13 cellular contexts compared by ENCODE assay signal in genomic region chr9:109264865-109265532, GRCh38. TPM values are rescaled to one million over a fixed set of nuclear protein-coding genes. Genes with fewer than 3 reads are reported as not detected.
DNase-seq lines count a peak whose midpoint lies in the region; ATAC-seq and TF ChIP-seq lines count a peak whose summit lies in the region.
"Had no signal": no experiment of that assay in that cellular context is flagged by ENCODE, and none has a peak within 500 bp of the region (broad histone marks: within the 10 kb centered on the region; RNA-seq: fewer than 3 reads in every experiment).

No MANE protein-coding gene starts in this region.

- ATAC-seq in mucosa of descending colon = peak; percentile 53
- no peak for ATAC-seq in GM18519 (IDR thresholded peaks at IDR 0.05; ENCODE audit: low FRiP score, unreplicated experiment)
- no peak for ATAC-seq in activated naive CD4-positive, alpha-beta T cell treated with anti-CD3 and anti-CD28 coated beads, Interleukin-2, amount 50 U/mL, for 72 hours
- no peak for ATAC-seq in stimulated activated naive CD8-positive, alpha-beta T cell treated with anti-CD3 and anti-CD28 coated beads, Interleukin-15, Interleukin-2, amounts not matched to agents 100 U/mL and 50 U/mL, for 24 hours

- 71% methylated on average over 6 of the region's 12 CpGs for WGBS in mammary epithelial cell (ENCODE audit: low coverage, missing lambda C conversion rate)

- H4K20me1 ChIP-seq in mammary epithelial cell (ENCODE audit: insufficient read depth, low read length) = no peaks in the 10 kb centered on the region

- H3K4me1 ChIP-seq in mammary epithelial cell (ENCODE audit: insufficient read depth, low read length) (peaks cover 7% of the 10 kb centered on the region), mucosa of descending colon (ENCODE audit: low read depth) (no peaks in the 10 kb centered on the region)

- CTCF ChIA-PET in mammary epithelial cell (lab: Charles Lee; ENCODE audit: low non-redundant PET) = no interaction called here

- no peaks in the 10 kb centered on the region for H3K27me3 ChIP-seq in mammary epithelial cell (ENCODE audit: insufficient read depth, low read length)

- in situ Hi-C loops in mammary epithelial cell (cut with MboI; ENCODE audit: low sequenced_read_pairs in 2 of 2) = no loop called here

- intact Hi-C loops in mammary epithelial cell (cut with micrococcal nuclease) = no loop called here
- intact Hi-C loops in mucosa of descending colon (cut with DNase I, micrococcal nuclease) = no loop called here

- no peak overlapping the region for H3K9ac ChIP-seq in mammary epithelial cell (ENCODE audit: insufficient read depth, low read length)

- no peak overlapping the region for H3K27ac ChIP-seq in mammary epithelial cell (ENCODE audit: insufficient read depth, low read depth, low read length)

- no peak overlapping the region for H3K27ac Mint-ChIP-seq in activated naive CD4-positive, alpha-beta T cell treated with anti-CD3 and anti-CD28 coated beads, Interleukin-2, amount 50 U/mL, for 72 hours
- H3K27ac Mint-ChIP-seq: CD8-positive, alpha-beta memory T cell had no signal

- no TSS peak for BruUV-seq in mammary epithelial cell (replicated peaks; lab: Mats Ljungman, UMichigan)

- TF ChIP-seq CTCF in mammary epithelial cell (conservative IDR thresholded peaks at IDR 0.05 in 1 of 2, IDR thresholded peaks at IDR 0.05 in 1 of 2; ENCODE audit: extremely low read depth in 1 of 2, insufficient read depth in 1 of 2, low read depth in 1 of 2, low read length in 2 of 2) (no peak), mucosa of descending colon (IDR thresholded peaks at IDR 0.05) (no peak), foreskin fibroblast (IDR thresholded peaks at IDR 0.05; ENCODE audit: low read depth, low read length) (no peak)

- H3K36me3 Mint-ChIP-seq in activated naive CD4-positive, alpha-beta T cell treated with anti-CD3 and anti-CD28 coated beads, Interleukin-2, amount 50 U/mL, for 72 hours = no peaks in the 10 kb centered on the region
- H3K36me3 Mint-ChIP-seq: CD8-positive, alpha-beta memory T cell had no signal

- H3K9me3 ChIP-seq in mammary epithelial cell (replicated peaks; ENCODE audit: insufficient read depth, low read length) = peaks cover 5% of the 10 kb centered on the region
- no peaks in the 10 kb centered on the region for H3K9me3 ChIP-seq in mucosa of descending colon

- no peaks in the 10 kb centered on the region for H3K9me3 Mint-ChIP-seq in activated naive CD4-positive, alpha-beta T cell treated with anti-CD3 and anti-CD28 coated beads, Interleukin-2, amount 50 U/mL, for 72 hours

- dilution Hi-C loops in mammary epithelial cell (cut with HindIII; ENCODE audit: low sequenced_read_pairs) = no loop called here

- no peak overlapping the region for H3K4me3 ChIP-seq in mammary epithelial cell (replicated peaks in 1 of 3; ENCODE audit: insufficient read depth in 1 of 3, low read depth in 2 of 3, low read length in 3 of 3)
- no peak overlapping the region for H3K4me3 ChIP-seq in mucosa of descending colon
- no peak overlapping the region for H3K4me3 ChIP-seq in foreskin fibroblast (ENCODE audit: low read depth in 1 of 2, low read length in 2 of 2)

- peak overlapping the region; percentile 58 for H2AFZ ChIP-seq in mammary epithelial cell (ENCODE audit: low read depth, low read length)

- DNase-seq in EH (ENCODE audit: low read depth) = peak; percentile 21
- peak; percentile 76 for DNase-seq in NCI-H2171 treated with DMSO at 0.1 percent for 48 hours (lab: John Stamatoyannopoulos, UW)
- no peak for DNase-seq in mammary epithelial cell
- peak; percentile 59 to 82 (median 68) for DNase-seq in mucosa of descending colon
- no peak for DNase-seq in foreskin fibroblast
- DNase-seq in activated naive CD4-positive, alpha-beta T cell treated with anti-CD3 and anti-CD28 coated beads, Interleukin-2, amount 50 U/mL, for 72 hours (ENCODE audit: low spot score in 2 of 2) = no peak
- DNase-seq in stimulated activated naive CD8-positive, alpha-beta T cell treated with anti-CD3 and anti-CD28 coated beads, Interleukin-15, Interleukin-2, amounts not matched to agents 100 U/mL and 50 U/mL, for 24 hours = no peak
- DNase-seq: activated CD4-positive, alpha-beta T cell treated with anti-CD3 and anti-CD28 coated beads, Interleukin-2, amount 50 U/mL, for 1 hour; activated effector memory CD4-positive, alpha-beta T cell treated with anti-CD3 and anti-CD28 coated beads, Interleukin-2, amount 50 U/mL, for 16 hours; CD8-positive, alpha-beta memory T cell; stimulated activated naive CD4-positive, alpha-beta T cell; SW 1271 had no signal

- H3K4me2 ChIP-seq in mammary epithelial cell (ENCODE audit: insufficient read depth, low read depth, low read length) = no peak overlapping the region

- no peaks in the 10 kb centered on the region for H3K36me3 ChIP-seq in mammary epithelial cell (ENCODE audit: insufficient read depth, low read length)
- no peaks in the 10 kb centered on the region for H3K36me3 ChIP-seq in mucosa of descending colon (ENCODE audit: low read depth)

- H3K79me2 ChIP-seq in mammary epithelial cell (ENCODE audit: insufficient read depth, low read length) = no peaks in the 10 kb centered on the region

RNA-seq across cellular contexts. Expression of gene EPB41L4B, which starts 55.9 kb away (rescaled TPM):
- total RNA-seq in mammary epithelial cell (1 to 10 TPM; 3.5 to 4.8 TPM), mucosa of descending colon (100 to 1,000 TPM in 2 of 3 donors, 10 to 100 TPM in 1; 56.3 to 163 (median 122) TPM)
- polyA plus RNA-seq in mammary epithelial cell = 3.3 TPM
- 4.2 TPM for polyA minus RNA-seq in mammary epithelial cell
- under 1 TPM in 1 of 2 donors, not detected in 1; 0.51 TPM for total RNA-seq in activated naive CD4-positive, alpha-beta T cell treated with anti-CD3 and anti-CD28 coated beads, Interleukin-2, amount 50 U/mL, for 72 hours
- polyA plus RNA-seq: CD8-positive, alpha-beta memory T cell had no signal

Comparison
In these comparisons a context has a peak if more than half of its experiments do, and no peak if none do; other contexts are left out.
1. DNase-seq: peak in EH (single experiment), NCI-H2171 treated with DMSO at 0.1 percent for 48 hours (single experiment) and mucosa of descending colon (3 of 3); none in mammary epithelial cell (single experiment), foreskin fibroblast (0 of 2), activated naive CD4-positive, alpha-beta T cell treated with anti-CD3 and anti-CD28 coated beads, Interleukin-2, amount 50 U/mL, for 72 hours (0 of 2) and stimulated activated naive CD8-positive, alpha-beta T cell treated with anti-CD3 and anti-CD28 coated beads, Interleukin-15, Interleukin-2, amounts not matched to agents 100 U/mL and 50 U/mL, for 24 hours (single experiment).
2. RNA of gene EPB41L4B, which starts 55.9 kb away (total RNA-seq): 56.3 to 163 TPM in mucosa of descending colon; 3.5 to 4.8 TPM in mammary epithelial cell and 0.51 TPM in activated naive CD4-positive, alpha-beta T cell treated with anti-CD3 and anti-CD28 coated beads, Interleukin-2, amount 50 U/mL, for 72 hours; every median in the first group is over 4 times any median in the second.